Comparison of ENCODE assay signal across 9 cellular contexts in genomic region chr4:98794565-98795205, GRCh38.
DNase-seq lines count a peak whose midpoint lies in the region; ATAC-seq and TF ChIP-seq lines count a peak whose summit lies in the region.
"Had no signal": no experiment of that assay in that cellular context is flagged by ENCODE, and none has a peak within 500 bp of the region (broad histone marks: within the 10 kb centered on the region; RNA-seq: fewer than 3 reads in every experiment).

No MANE protein-coding gene starts in this region.

- CTCF ChIA-PET in PC-9 (lab: Charles Lee): no interaction called here

- H3K27ac ChIP-seq in PC-9: peak overlapping the region; percentile 9; the same call in 1 of the 2 replicates
- peak overlapping the region; percentile 81 for H3K27ac ChIP-seq in epithelial cell of prostate

- TF ChIP-seq CTCF in PC-9 (conservative IDR thresholded peaks at IDR 0.05) (no peak), BE2C (IDR thresholded peaks at IDR 0.05; ENCODE audit: low read depth, low read length) (no peak)

- no peaks in the 10 kb centered on the region for H4K20me1 ChIP-seq in PC-9 (ENCODE audit: insufficient read depth)

- no peaks in the 10 kb centered on the region for H3K36me3 ChIP-seq in PC-9 (ENCODE audit: low read depth)
- H3K36me3 ChIP-seq in BE2C: no peaks in the 10 kb centered on the region

- H3K4me3 ChIP-seq in PC-9: no peak overlapping the region
- no peak overlapping the region for H3K4me3 ChIP-seq in BE2C (ENCODE audit: low read depth, low read length)

- intact Hi-C loops in PC-9 (cut with micrococcal nuclease; ENCODE audit: unreplicated experiment): no loop called here

- H3K4me3 Mint-ChIP-seq in stimulated activated naive B cell treated with anti-CD40 and anti-IgM and Interleukin-4, amounts not matched to agents 10 μg/mL and 1 μg/mL and 100 μg/mL, for 72 hours: no peak overlapping the region

- H3K9me3 ChIP-seq in PC-9 (ENCODE audit: insufficient read depth, low read depth) (no peaks in the 10 kb centered on the region), BE2C (no peaks in the 10 kb centered on the region; the same call in 1 of the 2 replicates)

- H2AFZ ChIP-seq in PC-9: peak overlapping the region; percentile 19; the same call in 1 of the 2 replicates

- H3K9me3 Mint-ChIP-seq in stimulated activated naive B cell treated with anti-CD40 and anti-IgM and Interleukin-4, amounts not matched to agents 10 μg/mL and 1 μg/mL and 100 μg/mL, for 72 hours: no peaks in the 10 kb centered on the region

- H3K4me2 ChIP-seq in PC-9: no peak overlapping the region

- H3K27me3 Mint-ChIP-seq in stimulated activated naive B cell treated with anti-CD40 and anti-IgM and Interleukin-4, amounts not matched to agents 10 μg/mL and 1 μg/mL and 100 μg/mL, for 72 hours: peaks cover 0 to 7% of the 10 kb centered on the region in 2 donors

- no peaks in the 10 kb centered on the region for H3K36me3 Mint-ChIP-seq in stimulated activated naive B cell treated with anti-CD40 and anti-IgM and Interleukin-4, amounts not matched to agents 10 μg/mL and 1 μg/mL and 100 μg/mL, for 72 hours

- DNase-seq in ELF-1 (ENCODE audit: low read depth, low spot score) (peak; percentile 64), PC-9 (peak; percentile 11 to 69), epithelial cell of prostate (ENCODE audit: low read depth, low spot score) (peak; percentile 98), BE2C (no peak), dedifferentiated amniotic fluid mesenchymal stem cell (ENCODE audit: extremely low spot score) (no peak), ecto neural progenitor cell (ENCODE audit: low spot score) (no peak)
- DNase-seq in stimulated activated CD4-positive, alpha-beta T cell treated with anti-CD3 and anti-CD28 coated beads, Interleukin-15, amount 100 ng/mL, for 24 hours: peak; percentile 74
- DNase-seq in stimulated activated naive B cell treated with anti-CD40 and anti-IgM and Interleukin-4, amounts not matched to agents 10 μg/mL and 1 μg/mL and 100 μg/mL, for 72 hours: no peak
- DNase-seq: NCI-H526 treated with DMSO at 0.1 percent for 48 hours had no signal

- no peaks in the 10 kb centered on the region for H3K79me2 ChIP-seq in PC-9 (ENCODE audit: low read depth)

- no TSS peak for BruUV-seq in PC-9 (replicated peaks; lab: Mats Ljungman, UMichigan)

- H3K4me1 ChIP-seq in PC-9 (replicated peaks; ENCODE audit: insufficient read depth): peaks cover 11% of the 10 kb centered on the region; the same call in 1 of the 2 replicates
- H3K4me1 ChIP-seq in BE2C: no peaks in the 10 kb centered on the region

- H3K9me2 ChIP-seq in PC-9 (ENCODE audit: insufficient read depth): no peaks in the 10 kb centered on the region

- POLR2A ChIA-PET in PC-9 (lab: Charles Lee; ENCODE audit: unreplicated experiment): no interaction called here

- no peaks in the 10 kb centered on the region for H3K27me3 ChIP-seq in PC-9 (ENCODE audit: insufficient read depth, low read depth)
- H3K27me3 ChIP-seq in BE2C: peaks cover 15% of the 10 kb centered on the region

- H3K27ac Mint-ChIP-seq in stimulated activated naive B cell treated with anti-CD40 and anti-IgM and Interleukin-4, amounts not matched to agents 10 μg/mL and 1 μg/mL and 100 μg/mL, for 72 hours: no peak overlapping the region

- ATAC-seq in stimulated activated naive B cell treated with anti-CD40 and anti-IgM and Interleukin-4, amounts not matched to agents 10 μg/mL and 1 μg/mL and 100 μg/mL, for 72 hours (replicated peaks): no peak

- no peaks in the 10 kb centered on the region for H3F3A ChIP-seq in PC-9 (ENCODE audit: insufficient read depth, low read depth)

- H3K4me1 Mint-ChIP-seq in stimulated activated naive B cell treated with anti-CD40 and anti-IgM and Interleukin-4, amounts not matched to agents 10 μg/mL and 1 μg/mL and 100 μg/mL, for 72 hours: no peaks in the 10 kb centered on the region

Comparison
In these comparisons a context has a peak if more than half of its experiments do, and no peak if none do; other contexts are left out.
1. DNase-seq: peak in ELF-1 (single experiment), PC-9 (2 of 2), epithelial cell of prostate (single experiment) and stimulated activated CD4-positive, alpha-beta T cell treated with anti-CD3 and anti-CD28 coated beads, Interleukin-15, amount 100 ng/mL, for 24 hours (single experiment); none in BE2C (single experiment), stimulated activated naive B cell treated with anti-CD40 and anti-IgM and Interleukin-4, amounts not matched to agents 10 μg/mL and 1 μg/mL and 100 μg/mL, for 72 hours (single experiment), dedifferentiated amniotic fluid mesenchymal stem cell (single experiment) and ecto neural progenitor cell (single experiment).